38 cellular contexts compared by ENCODE assay signal in genomic region chr16:2803545-2804195, GRCh38. TPM values are rescaled to one million over a fixed set of nuclear protein-coding genes. Genes with fewer than 3 reads are reported as not detected.
"Had no signal": no experiment of that assay in that cellular context is flagged by ENCODE, and none has a peak within 500 bp of the region (broad histone marks: within the 10 kb centered on the region; RNA-seq: fewer than 3 reads in every experiment).

No MANE protein-coding gene starts in this region.

- H3K4me3 ChIP-seq: adrenal gland, body of pancreas, breast epithelium had no signal

- H3K27ac ChIP-seq: adrenal gland, body of pancreas, brain microvascular endothelial cell, breast epithelium, VCaP had no signal

- H3K4me3 Mint-ChIP-seq: activated B cell treated with CpG ODN at 0.5 μM for 24 hours; activated CD4-positive, alpha-beta memory T cell treated with anti-CD3 and anti-CD28 coated beads for 36 hours; activated CD4-positive, alpha-beta T cell treated with anti-CD3 and anti-CD28 coated beads, Interleukin-2, amount 10 ng/mL, durations not matched to agents 24 days and 14 days; activated CD8-positive, alpha-beta T cell treated with anti-CD3 and anti-CD28 coated beads for 36 hours; activated naive CD4-positive, alpha-beta T cell treated with anti-CD3 and anti-CD28 coated beads for 36 hours; activated naive CD8-positive, alpha-beta T cell treated with anti-CD3 and anti-CD28 coated beads for 36 hours; activated T-cell treated with anti-CD3 and anti-CD28 coated beads, Interleukin-2, amount 50 U/mL, for 4 hours; activated T-cell treated with anti-CD3 and anti-CD28 coated beads, Interleukin-2, amount 50 U/mL, for 72 hours; activated T-helper 1 cell treated with anti-CD3 and anti-CD28 coated beads, Interleukin-12 subunit alpha, Interleukin-12 subunit beta, Interleukin-2, Interleukin-4 antibody, amounts not matched to agents 30 ng/mL and 10 ng/mL and 1 ng/mL, durations not matched to agents 14 hours and 24 hours and 36 hours; activated T-helper 17 cell treated with anti-CD3 and anti-CD28 coated beads, Interleukin-2, amount 50 U/mL, for 72 hours; T-helper 1 cell treated with Interleukin-12 subunit alpha and Interleukin-12 subunit beta and Interleukin-4 antibody, amounts not matched to agents 30 μg/mL and 1 μg/mL, for 36 hours; T-helper 2 cell treated with Interferon-gamma antibody and Interleukin-4, amounts not matched to agents 5 μg/mL and 100 μg/mL, for 36 hours had no signal

- H3K9me3 ChIP-seq: adrenal gland, body of pancreas had no signal

- H3K36me3 ChIP-seq: adrenal gland, brain microvascular endothelial cell, breast epithelium had no signal

- H3K4me1 ChIP-seq: adrenal gland, body of pancreas, breast epithelium had no signal

- H3K36me3 Mint-ChIP-seq: activated CD4-positive, alpha-beta memory T cell treated with anti-CD3 and anti-CD28 coated beads for 36 hours; activated naive CD8-positive, alpha-beta T cell treated with anti-CD3 and anti-CD28 coated beads for 36 hours had no signal

- H3K27me3 ChIP-seq: body of pancreas, brain microvascular endothelial cell had no signal

- H3K9me3 Mint-ChIP-seq: activated CD4-positive, alpha-beta T cell treated with anti-CD3 and anti-CD28 coated beads, Interleukin-2, amount 10 ng/mL, durations not matched to agents 24 days and 14 days had no signal

- DNase-seq: activated B cell treated with CpG ODN at 0.5 μM for 24 hours; activated CD4-positive, alpha-beta memory T cell treated with anti-CD3 and anti-CD28 coated beads for 36 hours; activated CD4-positive, alpha-beta T cell treated with anti-CD3 and anti-CD28 coated beads for 4 hours; activated CD4-positive, alpha-beta T cell treated with anti-CD3 and anti-CD28 coated beads, Interleukin-2, amount 10 ng/mL, durations not matched to agents 24 days and 14 days; activated CD4-positive, alpha-beta T cell treated with anti-CD3 and anti-CD28 coated beads, Interleukin-2, amount 50 U/mL, for 1 hour; activated CD4-positive, alpha-beta T cell treated with anti-CD3 and anti-CD28 coated beads, Interleukin-2, amount 50 U/mL, for 4 hours; activated CD4-positive, CD25-positive, alpha-beta regulatory T cell treated with anti-CD3 and anti-CD28 coated beads, Interleukin-2, amount 50 U/mL, for 72 hours; activated CD8-positive, alpha-beta memory T cell treated with anti-CD3 and anti-CD28 coated beads, Interleukin-2, amount 50 U/mL, for 4 hours; activated CD8-positive, alpha-beta T cell treated with anti-CD3 and anti-CD28 coated beads for 36 hours; activated effector memory CD4-positive, alpha-beta T cell treated with anti-CD3 and anti-CD28 coated beads, Interleukin-2, amount 50 U/mL, for 16 hours; activated gamma-delta T cell treated with Interleukin-2 at 50 U/mL for 16 hours; activated naive CD4-positive, alpha-beta T cell; activated naive CD4-positive, alpha-beta T cell treated with anti-CD3 and anti-CD28 coated beads for 36 hours; activated naive CD4-positive, alpha-beta T cell treated with anti-CD3 and anti-CD28 coated beads, Interleukin-2, amount 50 U/mL, for 16 hours; activated naive CD8-positive, alpha-beta T cell treated with anti-CD3 and anti-CD28 coated beads for 36 hours; activated T-cell treated with anti-CD3 and anti-CD28 coated beads for 4 hours; activated T-cell treated with anti-CD3 and anti-CD28 coated beads, Interleukin-2, amount 50 U/mL, for 1 hour; activated T-cell treated with anti-CD3 and anti-CD28 coated beads, Interleukin-2, amount 50 U/mL, for 4 hours; activated T-cell treated with anti-CD3 and anti-CD28 coated beads, Interleukin-2, amount 50 U/mL, for 72 hours; adrenal gland; amniotic stem cell; body of pancreas; brain microvascular endothelial cell; central memory CD4-positive, alpha-beta T cell; T-helper 2 cell; T-helper 9 cell had no signal

- H3K27ac Mint-ChIP-seq: activated B cell treated with CpG ODN at 0.5 μM for 24 hours; activated CD4-positive, alpha-beta memory T cell treated with anti-CD3 and anti-CD28 coated beads for 36 hours; activated CD4-positive, alpha-beta T cell treated with anti-CD3 and anti-CD28 coated beads, Interleukin-2, amount 10 ng/mL, durations not matched to agents 24 days and 14 days; activated CD8-positive, alpha-beta T cell treated with anti-CD3 and anti-CD28 coated beads for 36 hours; activated naive CD4-positive, alpha-beta T cell treated with anti-CD3 and anti-CD28 coated beads for 36 hours; activated naive CD4-positive, alpha-beta T cell treated with anti-CD3 and anti-CD28 coated beads, Interleukin-2, amount 50 U/mL, for 72 hours; activated naive CD8-positive, alpha-beta T cell treated with anti-CD3 and anti-CD28 coated beads for 36 hours; activated T-cell treated with anti-CD3 and anti-CD28 coated beads, Interleukin-2, amount 50 U/mL, for 72 hours; activated T-helper 1 cell treated with anti-CD3 and anti-CD28 coated beads, Interleukin-12 subunit alpha, Interleukin-12 subunit beta, Interleukin-2, Interleukin-4 antibody, amounts not matched to agents 30 ng/mL and 10 ng/mL and 1 ng/mL, durations not matched to agents 14 hours and 24 hours and 36 hours; activated T-helper 17 cell treated with anti-CD3 and anti-CD28 coated beads, Interleukin-2, amount 50 U/mL, for 72 hours; T-helper 1 cell treated with Interleukin-12 subunit alpha and Interleukin-12 subunit beta and Interleukin-4 antibody, amounts not matched to agents 30 μg/mL and 1 μg/mL, for 36 hours; T-helper 2 cell treated with Interferon-gamma antibody and Interleukin-4, amounts not matched to agents 5 μg/mL and 100 μg/mL, for 36 hours had no signal

- H3K4me1 Mint-ChIP-seq: activated B cell treated with CpG ODN at 0.5 μM for 24 hours; activated CD4-positive, alpha-beta T cell treated with anti-CD3 and anti-CD28 coated beads, Interleukin-2, amount 10 ng/mL, durations not matched to agents 24 days and 14 days; activated naive CD8-positive, alpha-beta T cell treated with anti-CD3 and anti-CD28 coated beads for 36 hours; activated T-helper 17 cell treated with anti-CD3 and anti-CD28 coated beads, Interleukin-2, amount 50 U/mL, for 72 hours had no signal

RNA-seq across cellular contexts. Expression of gene PRSS41, which starts 5.4 kb away (rescaled TPM):
- total RNA-seq: activated B cell treated with CpG ODN at 0.5 μM for 24 hours; activated CD4-positive, alpha-beta memory T cell treated with anti-CD3 and anti-CD28 coated beads for 36 hours; activated CD4-positive, alpha-beta T cell treated with anti-CD3 and anti-CD28 coated beads, Interleukin-2, amount 10 ng/mL, durations not matched to agents 24 days and 14 days; activated CD8-positive, alpha-beta memory T cell treated with anti-CD3 and anti-CD28 coated beads for 36 hours; activated CD8-positive, alpha-beta T cell treated with anti-CD3 and anti-CD28 coated beads for 36 hours; activated naive CD4-positive, alpha-beta T cell treated with anti-CD3 and anti-CD28 coated beads for 36 hours; activated naive CD4-positive, alpha-beta T cell treated with anti-CD3 and anti-CD28 coated beads, Interleukin-2, amount 50 U/mL, for 72 hours; activated naive CD8-positive, alpha-beta T cell treated with anti-CD3 and anti-CD28 coated beads for 36 hours; activated T-cell treated with anti-CD3 and anti-CD28 coated beads, Interleukin-2, amount 50 U/mL, for 4 hours; activated T-helper 1 cell treated with anti-CD3 and anti-CD28 coated beads, Interleukin-12 subunit alpha, Interleukin-12 subunit beta, Interleukin-2, Interleukin-4 antibody, amounts not matched to agents 30 ng/mL and 10 ng/mL and 1 ng/mL, durations not matched to agents 14 hours and 24 hours and 36 hours; activated T-helper 17 cell treated with anti-CD3 and anti-CD28 coated beads, Interleukin-2, amount 50 U/mL, for 72 hours; adrenal gland; aorta; astrocyte; body of pancreas; breast epithelium; cardiac septum; cerebellum had no signal

RNA-seq across cellular contexts. Expression of gene PRSS21, which starts 13.4 kb away (rescaled TPM):
- total RNA-seq: aorta, astrocyte, cardiac septum, cerebellum had no signal

RNA-seq across cellular contexts. Expression of gene PRSS33, which starts 16.3 kb away (rescaled TPM):
- total RNA-seq: activated B cell treated with CpG ODN at 0.5 μM for 24 hours; activated CD4-positive, alpha-beta memory T cell treated with anti-CD3 and anti-CD28 coated beads for 36 hours; activated CD4-positive, alpha-beta T cell treated with anti-CD3 and anti-CD28 coated beads, Interleukin-2, amount 10 ng/mL, durations not matched to agents 24 days and 14 days; activated naive CD4-positive, alpha-beta T cell treated with anti-CD3 and anti-CD28 coated beads, Interleukin-2, amount 50 U/mL, for 72 hours; activated T-helper 17 cell treated with anti-CD3 and anti-CD28 coated beads, Interleukin-2, amount 50 U/mL, for 72 hours; adrenal gland; aorta; astrocyte; body of pancreas; breast epithelium; cardiac septum; cerebellum had no signal

RNA-seq across cellular contexts. Expression of gene ZG16B, which starts 26.4 kb away (rescaled TPM):
- total RNA-seq: astrocyte, body of pancreas, cardiac septum, cerebellum had no signal
